In genomic region chr11:71084306-71085012, GRCh38 we compare ENCODE assay signal across 24 cellular contexts.
"Had no signal": no experiment of that assay in that cellular context is flagged by ENCODE, and none has a peak within 500 bp of the region (broad histone marks: within the 10 kb centered on the region; RNA-seq: fewer than 3 reads in every experiment).

No MANE protein-coding gene starts in this region.

- H3K27me3 ChIP-seq: left lung had no signal

- H3K9me3 ChIP-seq: esophagus muscularis mucosa, gastrocnemius medialis, heart right ventricle, left lung, lower lobe of right lung, mucosa of descending colon had no signal

- FAIRE-seq: colon, endothelial cell of umbilical vein, islet of Langerhans, keratinocyte had no signal

- H3K4me1 ChIP-seq: gastrocnemius medialis, left lung, lower lobe of right lung had no signal

- H3K27ac ChIP-seq: coronary artery, dorsolateral prefrontal cortex, esophagus muscularis mucosa, gastrocnemius medialis, heart right ventricle, left lung, lower lobe of right lung had no signal

- H3K4me3 ChIP-seq: coronary artery, dorsolateral prefrontal cortex, esophagus muscularis mucosa, gastrocnemius medialis, heart right ventricle, left lung, lower lobe of right lung, mucosa of descending colon had no signal

- H3K36me3 ChIP-seq: esophagus muscularis mucosa, gastrocnemius medialis, heart right ventricle, left lung, lower lobe of right lung had no signal

- DNase-seq: dermis blood vessel endothelial cell; dorsolateral prefrontal cortex; effector CD4-positive, alpha-beta T cell; effector memory CD4-positive, alpha-beta T cell; foreskin fibroblast; foreskin melanocyte; gastrocnemius medialis; glutamatergic neuron; head of caudate nucleus; heart right ventricle; hippocampal formation; left cardiac atrium; left lung; left ventricle myocardium superior; lower lobe of right lung; mesenchymal stem cell; mucosa of descending colon; naive B cell had no signal

- ATAC-seq: gastrocnemius medialis, heart right ventricle, left cardiac atrium, left lung, left ventricle myocardium superior, lower lobe of right lung, mucosa of descending colon had no signal
